Comparison of ENCODE assay signal across 8 cellular contexts in genomic region chr2:218260742-218261423, GRCh38. TPM values are rescaled to one million over a fixed set of nuclear protein-coding genes. Genes with fewer than 3 reads are reported as not detected.
DNase-seq lines count a peak whose midpoint lies in the region; ATAC-seq lines count a peak whose summit lies in the region.
"Had no signal": no experiment of that assay in that cellular context is flagged by ENCODE, and none has a peak within 500 bp of the region (broad histone marks: within the 10 kb centered on the region; RNA-seq: fewer than 3 reads in every experiment).

GPBAR1 (plus strand) TSS chr2:218261015; CDS start chr2:218262725, 1,710 bp downstream.

- ATAC-seq in activated CD8-positive, alpha-beta T cell treated with anti-CD3 and anti-CD28 coated beads, Interleukin-2, amount 10 ng/mL, durations not matched to agents 7 days and 5 days, result no peak
- no peak for ATAC-seq in stimulated activated memory B cell treated with anti-CD40 and anti-IgM and Interleukin-4, amounts not matched to agents 10 μg/mL and 1 μg/mL and 100 μg/mL, for 72 hours
- ATAC-seq in GM21723 (IDR thresholded peaks at IDR 0.05; ENCODE audit: unreplicated experiment), result no peak

- CTCF ChIA-PET in activated CD8-positive, alpha-beta T cell treated with anti-CD3 and anti-CD28 coated beads, Interleukin-2, amount 10 ng/mL, durations not matched to agents 7 days and 5 days (lab: Charles Lee), result interaction anchor here (1.7 kb wide), 1 partner anchor 9 kb away, joined by 5 read pairs; the partner anchor contains the start of genes AAMP and PNKD

- peaks cover 32% of the 10 kb centered on the region for H3K4me1 Mint-ChIP-seq in activated CD8-positive, alpha-beta T cell treated with anti-CD3 and anti-CD28 coated beads, Interleukin-2, amount 10 ng/mL, durations not matched to agents 7 days and 5 days (ENCODE audit: low read depth)
- H3K4me1 Mint-ChIP-seq in stimulated activated memory B cell treated with anti-CD40 and anti-IgM and Interleukin-4, amounts not matched to agents 10 μg/mL and 1 μg/mL and 100 μg/mL, for 72 hours, result peaks cover 97% of the 10 kb centered on the region

- no peaks in the 10 kb centered on the region for H3K27me3 Mint-ChIP-seq in activated CD8-positive, alpha-beta T cell treated with anti-CD3 and anti-CD28 coated beads, Interleukin-2, amount 10 ng/mL, durations not matched to agents 7 days and 5 days (ENCODE audit: low read depth)
- no peaks in the 10 kb centered on the region for H3K27me3 Mint-ChIP-seq in stimulated activated memory B cell treated with anti-CD40 and anti-IgM and Interleukin-4, amounts not matched to agents 10 μg/mL and 1 μg/mL and 100 μg/mL, for 72 hours

- peaks cover 23% of the 10 kb centered on the region for H3K36me3 Mint-ChIP-seq in activated CD8-positive, alpha-beta T cell treated with anti-CD3 and anti-CD28 coated beads, Interleukin-2, amount 10 ng/mL, durations not matched to agents 7 days and 5 days (ENCODE audit: low read depth)
- H3K36me3 Mint-ChIP-seq in stimulated activated memory B cell treated with anti-CD40 and anti-IgM and Interleukin-4, amounts not matched to agents 10 μg/mL and 1 μg/mL and 100 μg/mL, for 72 hours, result peaks cover 35% of the 10 kb centered on the region

- no peaks in the 10 kb centered on the region for H3K9me3 Mint-ChIP-seq in activated CD8-positive, alpha-beta T cell treated with anti-CD3 and anti-CD28 coated beads, Interleukin-2, amount 10 ng/mL, durations not matched to agents 7 days and 5 days (ENCODE audit: insufficient read depth)
- no peaks in the 10 kb centered on the region for H3K9me3 Mint-ChIP-seq in stimulated activated memory B cell treated with anti-CD40 and anti-IgM and Interleukin-4, amounts not matched to agents 10 μg/mL and 1 μg/mL and 100 μg/mL, for 72 hours

- whole genome bisulfite sequencing in HUES64, result 46% methylated on average over 8 of the region's 10 CpGs

- POLR2A ChIA-PET in activated CD8-positive, alpha-beta T cell treated with anti-CD3 and anti-CD28 coated beads, Interleukin-2, amount 10 ng/mL, durations not matched to agents 7 days and 5 days (lab: Charles Lee), result interaction anchor here (0.7 kb wide), 1 partner anchor 40 kb away, joined by 4 read pairs; no protein-coding TSS in a partner anchor

- peak within 1 kb of the TSS; percentile 43; the same call in 1 of the 2 replicates for H3K27ac ChIP-seq in HUES64 (ENCODE audit: low read depth, low read length)
- no peak within 1 kb of the TSS for H3K27ac ChIP-seq in substantia nigra (ENCODE audit: low read depth, low read length, poor library complexity, severe bottlenecking)

- H3K4me3 ChIP-seq in HUES64 (ENCODE audit: low read length), result no peak within 1 kb of the TSS

- peaks cover 12% of the 10 kb centered on the region; the same call in 1 of the 2 replicates for H3K4me1 ChIP-seq in HUES64 (ENCODE audit: insufficient read depth, low read length)

- H3K27me3 ChIP-seq in HUES64 (ENCODE audit: insufficient read depth, low read length), result no peaks in the 10 kb centered on the region

- H3K27ac Mint-ChIP-seq in activated CD8-positive, alpha-beta T cell treated with anti-CD3 and anti-CD28 coated beads, Interleukin-2, amount 10 ng/mL, durations not matched to agents 7 days and 5 days, result peak within 1 kb of the TSS; percentile 63
- peak within 1 kb of the TSS; percentile 73 for H3K27ac Mint-ChIP-seq in stimulated activated memory B cell treated with anti-CD40 and anti-IgM and Interleukin-4, amounts not matched to agents 10 μg/mL and 1 μg/mL and 100 μg/mL, for 72 hours

- H3K9me3 ChIP-seq in HUES64 (ENCODE audit: insufficient read depth, low read depth, low read length), result no peaks in the 10 kb centered on the region

- peaks cover 28% of the 10 kb centered on the region for H3K36me3 ChIP-seq in HUES64 (ENCODE audit: insufficient read depth, low read length)

- DNase-seq in activated CD8-positive, alpha-beta T cell treated with anti-CD3 and anti-CD28 coated beads, Interleukin-2, amount 10 ng/mL, durations not matched to agents 7 days and 5 days, result no peak
- peak; percentile 92 for DNase-seq in left kidney (ENCODE audit: low read depth, low spot score)
- DNase-seq in stimulated activated CD4-positive, alpha-beta T cell treated with anti-CD3 and anti-CD28 coated beads, Interleukin-12 subunit alpha, Interleukin-12 subunit beta, amount 100 ng/mL, for 4 hours, result no peak
- no peak for DNase-seq in substantia nigra (lab: John Stamatoyannopoulos, UW)

- H3K4me3 Mint-ChIP-seq in activated CD8-positive, alpha-beta T cell treated with anti-CD3 and anti-CD28 coated beads, Interleukin-2, amount 10 ng/mL, durations not matched to agents 7 days and 5 days, result no peak within 1 kb of the TSS
- H3K4me3 Mint-ChIP-seq in stimulated activated memory B cell treated with anti-CD40 and anti-IgM and Interleukin-4, amounts not matched to agents 10 μg/mL and 1 μg/mL and 100 μg/mL, for 72 hours, result peak within 1 kb of the TSS; percentile 6

- no peak within 1 kb of the TSS for H3K9ac ChIP-seq in HUES64 (ENCODE audit: low read depth, low read length)

RNA-seq across cellular contexts. Expression of gene GPBAR1, which starts in this region (rescaled TPM):
- polyA plus RNA-seq in HUES64 (2013, experiment 1 of 2), result not detected
- polyA plus RNA-seq in HUES64 (2013, experiment 2 of 2), result 0.57 TPM
- total RNA-seq in activated CD8-positive, alpha-beta T cell treated with anti-CD3 and anti-CD28 coated beads, Interleukin-2, amount 10 ng/mL, durations not matched to agents 7 days and 5 days, result under 1 TPM; 0.97 TPM
- total RNA-seq: SK-MEL-5 had no signal
